20 cellular contexts compared by ENCODE assay signal in the genomic region with DNA sequence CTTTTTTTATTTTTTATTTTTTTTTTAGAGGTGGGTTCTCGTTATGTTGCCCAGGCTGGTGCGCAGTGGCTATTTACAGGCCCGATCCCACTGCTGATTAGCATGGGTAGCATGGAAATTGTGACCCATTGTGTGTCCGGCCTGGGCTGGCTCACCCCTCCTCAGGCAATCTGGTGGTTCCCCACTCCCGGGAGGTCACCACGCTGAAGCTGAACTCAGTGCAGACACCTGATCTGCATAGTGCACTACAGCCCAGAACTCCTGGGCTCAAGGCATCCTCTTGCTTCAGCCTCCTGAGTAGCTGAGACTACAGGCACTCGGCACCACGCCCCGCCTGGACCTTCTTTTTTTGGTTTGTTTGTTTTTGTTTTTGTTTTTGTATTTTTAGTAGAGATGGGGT. TPM values are rescaled to one million over a fixed set of nuclear protein-coding genes. Genes with fewer than 3 reads are reported as not detected.
DNase-seq lines count a peak whose midpoint lies in the region; ATAC-seq lines count a peak whose summit lies in the region.
"Had no signal": no experiment of that assay in that cellular context is flagged by ENCODE, and none has a peak within 500 bp of the region (broad histone marks: within the 10 kb centered on the region; RNA-seq: fewer than 3 reads in every experiment).

No MANE protein-coding gene starts in this region.

- peak overlapping the region; percentile 97 for H3K27ac ChIP-seq in KOPT-K1 (ENCODE audit: low read depth, low read length, poor library complexity, severe bottlenecking)
- H3K27ac ChIP-seq: GM23248 had no signal

- peaks cover 82% of the 10 kb centered on the region for H3K4me1 Mint-ChIP-seq in activated naive CD8-positive, alpha-beta T cell treated with anti-CD3 and anti-CD28 coated beads, Interleukin-2, amount 50 U/mL, for 24 hours
- H3K4me1 Mint-ChIP-seq in activated naive CD8-positive, alpha-beta T cell treated with anti-CD3 and anti-CD28 coated beads for 36 hours: peaks cover 57% of the 10 kb centered on the region
- peaks cover 48% of the 10 kb centered on the region for H3K4me1 Mint-ChIP-seq in activated T-helper 17 cell treated with anti-CD3 and anti-CD28 coated beads, Interleukin-2, amount 50 U/mL, for 72 hours
- H3K4me1 Mint-ChIP-seq in stimulated activated effector memory CD8-positive, alpha-beta T cell treated with anti-CD3 and anti-CD28 coated beads, Interleukin-12 subunit alpha, Interleukin-12 subunit beta, amount 100 ng/mL, for 72 hours: peaks cover 47% of the 10 kb centered on the region

- peak overlapping the region; percentile 42 for H3K4me3 Mint-ChIP-seq in activated naive CD8-positive, alpha-beta T cell treated with anti-CD3 and anti-CD28 coated beads, Interleukin-2, amount 50 U/mL, for 24 hours
- H3K4me3 Mint-ChIP-seq in activated naive CD8-positive, alpha-beta T cell treated with anti-CD3 and anti-CD28 coated beads for 36 hours: no peak overlapping the region
- H3K4me3 Mint-ChIP-seq in activated T-helper 17 cell treated with anti-CD3 and anti-CD28 coated beads, Interleukin-2, amount 50 U/mL, for 72 hours: peak overlapping the region; percentile 25
- H3K4me3 Mint-ChIP-seq in stimulated activated effector memory CD8-positive, alpha-beta T cell treated with anti-CD3 and anti-CD28 coated beads, Interleukin-12 subunit alpha, Interleukin-12 subunit beta, amount 100 ng/mL, for 72 hours: peak overlapping the region; percentile 14

- peaks cover under 1% of the 10 kb centered on the region for H3K36me3 Mint-ChIP-seq in activated naive CD8-positive, alpha-beta T cell treated with anti-CD3 and anti-CD28 coated beads, Interleukin-2, amount 50 U/mL, for 24 hours (ENCODE audit: low read depth)
- H3K36me3 Mint-ChIP-seq in activated naive CD8-positive, alpha-beta T cell treated with anti-CD3 and anti-CD28 coated beads for 36 hours: no peaks in the 10 kb centered on the region
- peaks cover 4% of the 10 kb centered on the region for H3K36me3 Mint-ChIP-seq in activated T-helper 17 cell treated with anti-CD3 and anti-CD28 coated beads, Interleukin-2, amount 50 U/mL, for 72 hours (ENCODE audit: low read depth)
- peaks cover 12% of the 10 kb centered on the region for H3K36me3 Mint-ChIP-seq in stimulated activated effector memory CD8-positive, alpha-beta T cell treated with anti-CD3 and anti-CD28 coated beads, Interleukin-12 subunit alpha, Interleukin-12 subunit beta, amount 100 ng/mL, for 72 hours

- no peak for DNase-seq in activated naive CD8-positive, alpha-beta T cell treated with anti-CD3 and anti-CD28 coated beads, Interleukin-2, amount 50 U/mL, for 24 hours
- no peak for DNase-seq in activated naive CD8-positive, alpha-beta T cell treated with anti-CD3 and anti-CD28 coated beads for 36 hours
- DNase-seq in stimulated activated effector memory CD8-positive, alpha-beta T cell treated with anti-CD3 and anti-CD28 coated beads, Interleukin-12 subunit alpha, Interleukin-12 subunit beta, amount 100 ng/mL, for 72 hours (ENCODE audit: low spot score in 2 of 2): no peak
- no peak for DNase-seq in DMS53 treated with DMSO at 0.1 percent for 48 hours (lab: John Stamatoyannopoulos, UW; ENCODE audit: unreplicated experiment)
- DNase-seq: ACHN, DMS79 treated with DMSO at 0.1 percent for 48 hours, GM23248, NCI-H1048, NCI-H146, NCI-H2081, NCI-H748 treated with DMSO at 0.1 percent for 48 hours had no signal

- no peak overlapping the region for H3K27ac Mint-ChIP-seq in activated naive CD8-positive, alpha-beta T cell treated with anti-CD3 and anti-CD28 coated beads, Interleukin-2, amount 50 U/mL, for 24 hours
- H3K27ac Mint-ChIP-seq in activated naive CD8-positive, alpha-beta T cell treated with anti-CD3 and anti-CD28 coated beads for 36 hours: no peak overlapping the region
- peak overlapping the region; percentile 15 for H3K27ac Mint-ChIP-seq in activated T-helper 17 cell treated with anti-CD3 and anti-CD28 coated beads, Interleukin-2, amount 50 U/mL, for 72 hours
- H3K27ac Mint-ChIP-seq in stimulated activated effector memory CD8-positive, alpha-beta T cell treated with anti-CD3 and anti-CD28 coated beads, Interleukin-12 subunit alpha, Interleukin-12 subunit beta, amount 100 ng/mL, for 72 hours: peak overlapping the region; percentile 27

- no peak for ATAC-seq in activated naive CD8-positive, alpha-beta T cell treated with anti-CD3 and anti-CD28 coated beads, Interleukin-2, amount 50 U/mL, for 24 hours
- ATAC-seq in activated T-helper 17 cell treated with anti-CD3 and anti-CD28 coated beads, Interleukin-2, amount 50 U/mL, for 72 hours (replicated peaks): no peak
- no peak for ATAC-seq in stimulated activated effector memory CD8-positive, alpha-beta T cell treated with anti-CD3 and anti-CD28 coated beads, Interleukin-12 subunit alpha, Interleukin-12 subunit beta, amount 100 ng/mL, for 72 hours
- ATAC-seq in HG03135 (IDR thresholded peaks at IDR 0.05; ENCODE audit: unreplicated experiment) (no peak), GM21526 (IDR thresholded peaks at IDR 0.05; ENCODE audit: low FRiP score, unreplicated experiment) (no peak)
- ATAC-seq: K562, Panc1, Right ventricle myocardium inferior had no signal

- H3K36me3 ChIP-seq in KOPT-K1 (ENCODE audit: insufficient read depth, low read length): no peaks in the 10 kb centered on the region

- H3K9me3 ChIP-seq in KOPT-K1 (ENCODE audit: insufficient read depth, low read length, poor library complexity, severe bottlenecking): no peaks in the 10 kb centered on the region

- H3K9me3 Mint-ChIP-seq in activated naive CD8-positive, alpha-beta T cell treated with anti-CD3 and anti-CD28 coated beads, Interleukin-2, amount 50 U/mL, for 24 hours: no peaks in the 10 kb centered on the region
- no peaks in the 10 kb centered on the region for H3K9me3 Mint-ChIP-seq in activated naive CD8-positive, alpha-beta T cell treated with anti-CD3 and anti-CD28 coated beads for 36 hours
- no peaks in the 10 kb centered on the region for H3K9me3 Mint-ChIP-seq in activated T-helper 17 cell treated with anti-CD3 and anti-CD28 coated beads, Interleukin-2, amount 50 U/mL, for 72 hours
- no peaks in the 10 kb centered on the region for H3K9me3 Mint-ChIP-seq in stimulated activated effector memory CD8-positive, alpha-beta T cell treated with anti-CD3 and anti-CD28 coated beads, Interleukin-12 subunit alpha, Interleukin-12 subunit beta, amount 100 ng/mL, for 72 hours
- H3K9me3 Mint-ChIP-seq: CD8-positive, alpha-beta memory T cell had no signal

- H3K27me3 Mint-ChIP-seq in activated naive CD8-positive, alpha-beta T cell treated with anti-CD3 and anti-CD28 coated beads, Interleukin-2, amount 50 U/mL, for 24 hours: no peaks in the 10 kb centered on the region
- no peaks in the 10 kb centered on the region for H3K27me3 Mint-ChIP-seq in activated naive CD8-positive, alpha-beta T cell treated with anti-CD3 and anti-CD28 coated beads for 36 hours
- no peaks in the 10 kb centered on the region for H3K27me3 Mint-ChIP-seq in activated T-helper 17 cell treated with anti-CD3 and anti-CD28 coated beads, Interleukin-2, amount 50 U/mL, for 72 hours

RNA-seq across cellular contexts. Expression of a gene that starts 5.5 kb away (rescaled TPM):
- total RNA-seq in activated naive CD8-positive, alpha-beta T cell treated with anti-CD3 and anti-CD28 coated beads for 36 hours: 1 to 10 TPM; 2.2 to 2.5 TPM
- 100 to 1,000 TPM; 224 to 261 TPM for total RNA-seq in activated T-helper 17 cell treated with anti-CD3 and anti-CD28 coated beads, Interleukin-2, amount 50 U/mL, for 72 hours
- total RNA-seq: GM23248, NCI-H460 had no signal

RNA-seq across cellular contexts. Expression of a gene that starts 11.5 kb away (rescaled TPM):
- total RNA-seq in activated naive CD8-positive, alpha-beta T cell treated with anti-CD3 and anti-CD28 coated beads for 36 hours: 10 to 100 TPM; 64.8 to 67.7 TPM
- total RNA-seq in activated T-helper 17 cell treated with anti-CD3 and anti-CD28 coated beads, Interleukin-2, amount 50 U/mL, for 72 hours: 100 to 1,000 TPM in 1 of 2 donors, 10 to 100 TPM in 1; 45.6 to 206 TPM
- total RNA-seq: GM23248 had no signal

RNA-seq across cellular contexts. Expression of a gene that starts 17.7 kb away (rescaled TPM):
- 10 to 100 TPM; 23.3 to 25.1 TPM for total RNA-seq in activated naive CD8-positive, alpha-beta T cell treated with anti-CD3 and anti-CD28 coated beads for 36 hours
- total RNA-seq in activated T-helper 17 cell treated with anti-CD3 and anti-CD28 coated beads, Interleukin-2, amount 50 U/mL, for 72 hours: 100 to 1,000 TPM in 1 of 2 donors, 10 to 100 TPM in 1; 71.3 to 161 TPM

RNA-seq across cellular contexts. Expression of a gene that starts 30.9 kb away (rescaled TPM):
- 100 to 1,000 TPM; 134 to 141 TPM for total RNA-seq in activated naive CD8-positive, alpha-beta T cell treated with anti-CD3 and anti-CD28 coated beads for 36 hours
- total RNA-seq in activated T-helper 17 cell treated with anti-CD3 and anti-CD28 coated beads, Interleukin-2, amount 50 U/mL, for 72 hours: 100 to 1,000 TPM; 132 to 279 TPM

RNA-seq across cellular contexts. Expression of a gene that starts 37.8 kb away (rescaled TPM):
- under 1 TPM; 0.54 to 0.76 TPM for total RNA-seq in activated naive CD8-positive, alpha-beta T cell treated with anti-CD3 and anti-CD28 coated beads for 36 hours
- under 1 TPM; 0.15 to 0.37 TPM for total RNA-seq in activated T-helper 17 cell treated with anti-CD3 and anti-CD28 coated beads, Interleukin-2, amount 50 U/mL, for 72 hours

Comparison
In these comparisons a context has a peak if more than half of its experiments do, and no peak if none do; other contexts are left out.
1. H3K27ac Mint-ChIP-seq: peak in activated T-helper 17 cell treated with anti-CD3 and anti-CD28 coated beads, Interleukin-2, amount 50 U/mL, for 72 hours (single experiment) and stimulated activated effector memory CD8-positive, alpha-beta T cell treated with anti-CD3 and anti-CD28 coated beads, Interleukin-12 subunit alpha, Interleukin-12 subunit beta, amount 100 ng/mL, for 72 hours (single experiment); none in activated naive CD8-positive, alpha-beta T cell treated with anti-CD3 and anti-CD28 coated beads, Interleukin-2, amount 50 U/mL, for 24 hours (single experiment) and activated naive CD8-positive, alpha-beta T cell treated with anti-CD3 and anti-CD28 coated beads for 36 hours (single experiment).
2. RNA of a gene that starts 5.5 kb away (total RNA-seq): 224 to 261 TPM in activated T-helper 17 cell treated with anti-CD3 and anti-CD28 coated beads, Interleukin-2, amount 50 U/mL, for 72 hours; 2.2 to 2.5 TPM in activated naive CD8-positive, alpha-beta T cell treated with anti-CD3 and anti-CD28 coated beads for 36 hours; every median in the first group is over 10 times any median in the second.